In genomic region chr17:64244165-64244564, GRCh38 we compare ENCODE assay signal across 23 cellular contexts. TPM values are rescaled to one million over a fixed set of nuclear protein-coding genes. Genes with fewer than 3 reads are reported as not detected.
DNase-seq lines count a peak whose midpoint lies in the region; ATAC-seq and TF ChIP-seq lines count a peak whose summit lies in the region.
"Had no signal": no experiment of that assay in that cellular context is flagged by ENCODE, and none has a peak within 500 bp of the region (broad histone marks: within the 10 kb centered on the region; RNA-seq: fewer than 3 reads in every experiment).

No MANE protein-coding gene starts in this region.

- H3K9me3 ChIP-seq in mesenchymal stem cell (ENCODE audit: control insufficient read depth, low read length) (no peaks in the 10 kb centered on the region), uterus (no peaks in the 10 kb centered on the region), prostate gland (no peaks in the 10 kb centered on the region)
- H3K9me3 ChIP-seq: spleen, tibial nerve had no signal

- no peak overlapping the region for H2BK12ac ChIP-seq in mesenchymal stem cell (ENCODE audit: low read length in 2 of 2)

- 5% methylated on average over 5 of the region's 5 CpGs for WGBS in mesenchymal stem cell
- 88% methylated on average over 5 of the region's 5 CpGs for WGBS in prostate gland

- intact Hi-C loops in uterus (cut with DNase I; ENCODE audit: low total_unique reads), result no loop called here
- intact Hi-C loops in prostate gland (cut with DNase I), result no loop called here

- H3K36me3 ChIP-seq in mesenchymal stem cell (ENCODE audit: control insufficient read depth in 1 of 2, insufficient read depth in 2 of 2, low read depth in 1 of 2, low read length in 2 of 2), result no peaks in the 10 kb centered on the region
- H3K36me3 ChIP-seq in uterus, result no peaks in the 10 kb centered on the region
- no peaks in the 10 kb centered on the region for H3K36me3 ChIP-seq in prostate gland
- H3K36me3 ChIP-seq: tibial nerve had no signal

- no peak for ATAC-seq in HG02938 (IDR thresholded peaks at IDR 0.05; ENCODE audit: unreplicated experiment)
- ATAC-seq: Panc1, WTC11 had no signal

- no peak overlapping the region for H2AFZ ChIP-seq in mesenchymal stem cell (ENCODE audit: low read depth, low read length)

- H4K8ac ChIP-seq in mesenchymal stem cell (ENCODE audit: low read length), result no peak overlapping the region

- H3K4me1 ChIP-seq in mesenchymal stem cell (ENCODE audit: control insufficient read depth, insufficient read depth, low read depth, low read length), result peaks cover 9% of the 10 kb centered on the region
- H3K4me1 ChIP-seq in uterus, result peaks cover 0 to 5% of the 10 kb centered on the region in 2 donors
- peaks cover 5% of the 10 kb centered on the region for H3K4me1 ChIP-seq in prostate gland (replicated peaks)

- H2BK5ac ChIP-seq in mesenchymal stem cell (ENCODE audit: low read depth, low read length, poor library complexity, severe bottlenecking), result no peak overlapping the region

- TF ChIP-seq CTCF in coronary artery (IDR thresholded peaks at IDR 0.05), result no peak
- TF ChIP-seq CTCF in uterus (IDR thresholded peaks at IDR 0.05), result no peak
- TF ChIP-seq CTCF in prostate gland (IDR thresholded peaks at IDR 0.05), result no peak

- H3K14ac ChIP-seq in mesenchymal stem cell (ENCODE audit: low read length in 2 of 2), result peak overlapping the region in 1 of 2 experiments; percentile 36

- no peak for TF ChIP-seq POLR2A in uterus (IDR thresholded peaks at IDR 0.05)
- no peak for TF ChIP-seq POLR2A in prostate gland (IDR thresholded peaks at IDR 0.05)

- H2BK120ac ChIP-seq in mesenchymal stem cell (ENCODE audit: low read depth, low read length), result peak overlapping the region; percentile 19

- no peak overlapping the region for H4K91ac ChIP-seq in mesenchymal stem cell (ENCODE audit: low read length)

- no peak overlapping the region for H3K18ac ChIP-seq in mesenchymal stem cell (ENCODE audit: low read depth in 1 of 2, low read length in 2 of 2)

- H3K4me3 ChIP-seq in coronary artery, result no peak overlapping the region
- no peak overlapping the region for H3K4me3 ChIP-seq in mesenchymal stem cell (ENCODE audit: insufficient read depth in 1 of 2, low read depth in 1 of 2, low read length in 2 of 2)
- no peak overlapping the region for H3K4me3 ChIP-seq in uterus
- H3K4me3 ChIP-seq in prostate gland, result no peak overlapping the region
- H3K4me3 ChIP-seq: spleen, tibial nerve had no signal

- no peak overlapping the region for H2BK15ac ChIP-seq in mesenchymal stem cell (ENCODE audit: low read depth, poor library complexity, severe bottlenecking)

- no peak overlapping the region for H3K4me2 ChIP-seq in mesenchymal stem cell (ENCODE audit: low read length, poor library complexity, severe bottlenecking)

- no peak overlapping the region for H2AK5ac ChIP-seq in mesenchymal stem cell (ENCODE audit: low read length, severe bottlenecking)

- H3K4ac ChIP-seq in mesenchymal stem cell (ENCODE audit: low read depth in 1 of 2, low read length in 2 of 2), result no peak overlapping the region

- no peak overlapping the region for H3K23ac ChIP-seq in mesenchymal stem cell (ENCODE audit: low read length in 2 of 2)

- no peaks in the 10 kb centered on the region for H3K27me3 ChIP-seq in mesenchymal stem cell (ENCODE audit: control insufficient read depth in 1 of 2, insufficient read depth in 1 of 2, low read length in 2 of 2)
- H3K27me3 ChIP-seq in uterus, result no peaks in the 10 kb centered on the region
- no peaks in the 10 kb centered on the region for H3K27me3 ChIP-seq in prostate gland (replicated peaks; ENCODE audit: insufficient read depth)
- H3K27me3 ChIP-seq: spleen, tibial nerve had no signal

- no peak overlapping the region for H3K9ac ChIP-seq in mesenchymal stem cell (ENCODE audit: low read length)

- H3K27ac ChIP-seq in coronary artery, result peak overlapping the region; percentile 78 to 86
- no peak overlapping the region for H3K27ac ChIP-seq in mesenchymal stem cell (ENCODE audit: low read length, poor library complexity, severe bottlenecking)
- peak overlapping the region; percentile 13 to 48 for H3K27ac ChIP-seq in uterus
- H3K27ac ChIP-seq in prostate gland, result no peak overlapping the region
- H3K27ac ChIP-seq: spleen had no signal

- DNase-seq in RPMI7951 (ENCODE audit: low read depth) (peak; percentile 4), coronary artery (ENCODE audit: low spot score) (no peak), mesenchymal stem cell (peak; percentile 64), uterus (no peak), SW480 (ENCODE audit: low spot score) (no peak), prostate gland (ENCODE audit: low spot score) (no peak)
- DNase-seq: activated CD4-positive, alpha-beta memory T cell treated with anti-CD3 and anti-CD28 coated beads for 36 hours; activated naive CD4-positive, alpha-beta T cell treated with Interleukin-2 at 50 U/mL for 16 hours; activated T-cell treated with anti-CD3 and anti-CD28 coated beads for 4 hours; AML-193; anterior cingulate cortex; CD8-positive, alpha-beta memory T cell; DND-41; hypothalamus; Karpas-422; NCI-H2029 treated with DMSO at 0.1 percent for 48 hours; NCI-H446; spleen; stimulated activated CD4-positive, alpha-beta T cell treated with anti-CD3 and anti-CD28 coated beads, Interleukin-4, amount 100 ng/mL, for 24 hours had no signal

- peaks cover 21% of the 10 kb centered on the region for H3K79me1 ChIP-seq in mesenchymal stem cell (replicated peaks; ENCODE audit: low read length, poor library complexity, severe bottlenecking)

RNA-seq across cellular contexts. Expression of gene TEX2, which starts 18.9 kb away (rescaled TPM):
- total RNA-seq in RPMI7951 (2014; rRNA removed; shearing (Covaris generic)), result 13.4 and 16.7 TPM in 2 replicates
- polyA plus RNA-seq in mesenchymal stem cell (2013, experiment 1 of 2), result 14.2 TPM
- 13.9 TPM for polyA plus RNA-seq in mesenchymal stem cell (2013, experiment 2 of 2)
- total RNA-seq in uterus (10 to 100 TPM; 23.8 to 43.4 (median 35.6) TPM), prostate gland (10 to 100 TPM; 31.3 to 43.8 TPM)

Comparison
In these comparisons a context has a peak if more than half of its experiments do, and no peak if none do; other contexts are left out.
1. DNase-seq: peak in RPMI7951 (single experiment) and mesenchymal stem cell (single experiment); none in coronary artery (single experiment), uterus (0 of 2), SW480 (single experiment) and prostate gland (single experiment).
2. H3K27ac ChIP-seq: peak in coronary artery (2 of 2) and uterus (2 of 2); none in mesenchymal stem cell (single experiment) and prostate gland (0 of 2).